ENCODE assay signal across 8 cellular contexts in the genomic region with DNA sequence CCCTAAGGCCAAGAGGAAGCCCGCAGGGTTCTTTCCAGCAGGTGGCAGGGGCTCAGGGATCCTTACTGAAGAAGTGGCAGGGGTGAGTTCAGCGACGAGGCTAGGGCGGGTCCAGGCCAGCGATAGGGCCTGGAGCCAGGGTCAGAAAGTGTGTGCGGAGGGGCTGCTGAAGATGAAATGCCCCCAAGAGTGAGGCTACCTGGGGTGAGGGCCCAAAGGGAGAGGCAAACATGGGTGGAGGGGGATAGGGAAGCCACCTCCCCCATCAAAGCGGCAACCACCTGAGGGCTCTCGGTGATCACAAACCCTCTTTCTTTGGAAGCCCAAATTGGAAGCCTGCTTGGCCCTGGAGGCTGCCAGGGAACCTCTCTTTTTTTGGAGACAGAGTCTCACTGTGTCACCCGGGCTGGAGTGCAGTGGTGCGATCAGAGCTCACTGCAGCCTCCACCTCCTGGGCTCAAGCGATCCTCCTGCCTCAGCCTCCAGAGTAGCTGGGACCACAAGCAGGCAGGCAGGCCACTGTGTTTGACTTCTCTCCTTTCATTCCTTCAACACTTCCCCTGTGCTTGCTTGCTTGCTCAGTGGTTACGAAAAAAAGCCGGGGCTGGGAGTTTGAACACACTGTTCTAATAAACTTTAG. TPM values are rescaled to one million over a fixed set of nuclear protein-coding genes. Genes with fewer than 3 reads are reported as not detected.
DNase-seq lines count a peak whose midpoint lies in the region; ATAC-seq and TF ChIP-seq lines count a peak whose summit lies in the region.

No MANE protein-coding gene starts in this region.

- H3K9me3 Mint-ChIP-seq in central memory CD8-positive, alpha-beta T cell, result no peaks in the 10 kb centered on the region
- H3K9me3 Mint-ChIP-seq in naive thymus-derived CD8-positive, alpha-beta T cell, result no peaks in the 10 kb centered on the region

- peak overlapping the region; percentile 82 for H3K27ac Mint-ChIP-seq in central memory CD8-positive, alpha-beta T cell (ENCODE audit: low read depth)
- H3K27ac Mint-ChIP-seq in naive thymus-derived CD8-positive, alpha-beta T cell, result peak overlapping the region in 9 of 10 donors; percentile 52 to 95 (median 92)

- DNase-seq in BJ (ENCODE audit: low read depth) (no peak), LNCaP clone FGC (ENCODE audit: low read depth) (no peak), mesenteric fat pad (ENCODE audit: low spot score) (no peak), NCI-H187 treated with DMSO at 0.1 percent for 48 hours (lab: John Stamatoyannopoulos, UW) (no peak), hippocampal formation (lab: John Stamatoyannopoulos, UW) (no peak)
- DNase-seq in central memory CD8-positive, alpha-beta T cell (ENCODE audit: low spot score in 2 of 2), result no peak
- no peak for DNase-seq in naive thymus-derived CD8-positive, alpha-beta T cell

- TF ChIP-seq CTCF in BJ (IDR thresholded peaks at IDR 0.05; ENCODE audit: insufficient read depth, low read depth, low read length) (no peak), LNCaP clone FGC (IDR thresholded peaks at IDR 0.05; ENCODE audit: control insufficient read depth, extremely low read depth, insufficient read depth) (no peak)

- H3K36me3 Mint-ChIP-seq in central memory CD8-positive, alpha-beta T cell (ENCODE audit: insufficient read depth), result peaks cover 19% of the 10 kb centered on the region
- H3K36me3 Mint-ChIP-seq in naive thymus-derived CD8-positive, alpha-beta T cell, result peaks cover 0 to 19% (median 2%) of the 10 kb centered on the region in 3 donors

- no peak for ATAC-seq in central memory CD8-positive, alpha-beta T cell (replicated peaks; ENCODE audit: extremely low read depth, poor library complexity, severe bottlenecking)
- ATAC-seq in naive thymus-derived CD8-positive, alpha-beta T cell, result no peak
- no peak for ATAC-seq in HG03139 (IDR thresholded peaks at IDR 0.05; ENCODE audit: unreplicated experiment)

- peak overlapping the region; percentile 80 for H3K4me3 ChIP-seq in BJ (ENCODE audit: low read depth, low read length)
- H3K4me3 ChIP-seq in LNCaP clone FGC (ENCODE audit: low read depth, low read length), result peak overlapping the region; percentile 56

- CTCF ChIA-PET in BJ (lab: Yijun Ruan, JAX), result interaction anchor here (1.1 to 2.4 kb wide), 4 partner anchors 13 to 33 kb away, joined by 3 to 18 read pairs (median 4); no protein-coding TSS in a partner anchor

- H3K4me3 Mint-ChIP-seq in central memory CD8-positive, alpha-beta T cell, result peak overlapping the region; percentile 92
- H3K4me3 Mint-ChIP-seq in naive thymus-derived CD8-positive, alpha-beta T cell, result peak overlapping the region; percentile 89 to 96 (median 94)

- H3K27me3 ChIP-seq in BJ (ENCODE audit: control insufficient read depth, insufficient read depth, low read length), result no peaks in the 10 kb centered on the region

- peaks cover 10% of the 10 kb centered on the region for H3K4me1 Mint-ChIP-seq in central memory CD8-positive, alpha-beta T cell
- H3K4me1 Mint-ChIP-seq in naive thymus-derived CD8-positive, alpha-beta T cell, result peaks cover 11 to 16% (median 13%) of the 10 kb centered on the region in 4 donors

- no peaks in the 10 kb centered on the region for H3K27me3 Mint-ChIP-seq in central memory CD8-positive, alpha-beta T cell
- H3K27me3 Mint-ChIP-seq in naive thymus-derived CD8-positive, alpha-beta T cell, result no peaks in the 10 kb centered on the region

- H3K36me3 ChIP-seq in BJ (ENCODE audit: control insufficient read depth, insufficient read depth, low read length), result peaks cover 22% of the 10 kb centered on the region

- POLR2A ChIA-PET in BJ (lab: Charles Lee), result no interaction called here
- POLR2A ChIA-PET in naive thymus-derived CD8-positive, alpha-beta T cell (lab: Charles Lee), result interaction anchor here (0.7 to 0.9 kb wide), 2 partner anchors 13 to 196 kb away, joined by 3 to 8 read pairs; no protein-coding TSS in a partner anchor

RNA-seq across cellular contexts. Expression of a gene that starts 1.2 kb away (rescaled TPM):
- polyA plus RNA-seq in BJ (2011; rRNA removed), result 2.7 and 4.6 TPM in 2 replicates
- 2.9 and 3.9 TPM in 2 replicates for polyA minus RNA-seq in BJ (2011; rRNA and poly(A)+ RNA removed)
- 1 to 10 TPM; 1.6 to 1.8 TPM for total RNA-seq in naive thymus-derived CD8-positive, alpha-beta T cell
- 1 to 10 TPM in 1 of 3 donors, under 1 TPM in 2; 0.52 to 1.3 (median 0.59) TPM for polyA plus RNA-seq in naive thymus-derived CD8-positive, alpha-beta T cell
- 0.80 TPM for total RNA-seq in mesenteric fat pad

RNA-seq across cellular contexts. Expression of a gene that starts 35.0 kb away (rescaled TPM):
- 4.6 and 11.0 TPM in 2 replicates for polyA plus RNA-seq in BJ (2011; rRNA removed)
- 10.8 and 12.1 TPM in 2 replicates for polyA minus RNA-seq in BJ (2011; rRNA and poly(A)+ RNA removed)
- total RNA-seq in naive thymus-derived CD8-positive, alpha-beta T cell, result 10 to 100 TPM; 78.1 to 86.2 TPM
- polyA plus RNA-seq in naive thymus-derived CD8-positive, alpha-beta T cell, result 1 to 10 TPM; 2.7 to 6.8 (median 3.1) TPM
- total RNA-seq in mesenteric fat pad, result 34.0 TPM

RNA-seq across cellular contexts. Expression of a gene that starts 50.1 kb away (rescaled TPM):
- polyA plus RNA-seq in BJ (2011; rRNA removed), result 3.7 and 5.7 TPM in 2 replicates
- polyA minus RNA-seq in BJ (2011; rRNA and poly(A)+ RNA removed), result 2.3 and 3.2 TPM in 2 replicates
- total RNA-seq in naive thymus-derived CD8-positive, alpha-beta T cell, result 10 to 100 TPM; 18.5 to 19.9 TPM
- under 1 TPM; 0.23 to 0.84 (median 0.36) TPM for polyA plus RNA-seq in naive thymus-derived CD8-positive, alpha-beta T cell
- 19.0 TPM for total RNA-seq in mesenteric fat pad
